ENCODE assay signal across 8 cellular contexts in genomic region chr5:10600629-10601245, GRCh38. TPM values are rescaled to one million over a fixed set of nuclear protein-coding genes. Genes with fewer than 3 reads are reported as not detected.
A peak's percentile ranks its signal among the peaks of the same experiment; 100 is the strongest.
DNase-seq lines count a peak whose midpoint lies in the region; ATAC-seq and TF ChIP-seq lines count a peak whose summit lies in the region.

No MANE protein-coding gene starts in this region.

- RAD21 ChIA-PET in HCT116 (lab: Charles Lee; ENCODE audit: low non-redundant PET in 1 of 2, low total read pairs in 2 of 2, uncharacterized antibody in 2 of 2, unreplicated experiment in 2 of 2) = no interaction called here

- DNase-seq in HCT116 (ENCODE audit: low read depth, low spot score) = no peak
- DNase-seq in NCI-H2171 (lab: John Stamatoyannopoulos, UW) = peak; percentile 43
- no peak for DNase-seq in mesenteric fat pad (ENCODE audit: low spot score)
- no peak for DNase-seq in HPDE6-E6E7 (ENCODE audit: extremely low spot score)
- DNase-seq in NCI-H226 = no peak
- no peak for DNase-seq in omental fat pad (ENCODE audit: low spot score)

- TF ChIP-seq CTCF in HCT116 (IDR thresholded peaks at IDR 0.05 in 2 of 3, conservative IDR thresholded peaks at IDR 0.05 in 1 of 3; ENCODE audit: borderline replicate concordance in 1 of 3, insufficient read depth in 1 of 3, low read depth in 2 of 3, low read length in 2 of 3) (no peak), omental fat pad (IDR thresholded peaks at IDR 0.05) (no peak)

- CTCF ChIA-PET in HCT116 (lab: Charles Lee) = no interaction called here

- H2AFZ ChIP-seq in HCT116 (ENCODE audit: low read depth, low read length, poor library complexity, severe bottlenecking) = no peak overlapping the region

- intact Hi-C loops in HCT116 (cut with micrococcal nuclease) = no loop called here

- ATAC-seq in GM18520 (IDR thresholded peaks at IDR 0.05; ENCODE audit: unreplicated experiment) (peak; percentile 76), HCT116 (no peak), esophagus mucosa (peak; percentile 42), omental fat pad (ENCODE audit: low FRiP score) (no peak)

- no peaks in the 10 kb centered on the region for H3K27me3 ChIP-seq in HCT116 (ENCODE audit: insufficient read depth, low read length)

- H3K4me1 ChIP-seq in HCT116 (ENCODE audit: control insufficient read depth in 1 of 2, insufficient read depth in 2 of 2, low read length in 2 of 2) = peaks cover 32 to 54% of the 10 kb centered on the region in 2 experiments

- TF ChIP-seq RAD21 in HCT116 (IDR thresholded peaks at IDR 0.05; ENCODE audit: low read depth) = no peak

- peaks cover 60% of the 10 kb centered on the region; the same call in 1 of the 2 replicates for H3K79me2 ChIP-seq in HCT116 (ENCODE audit: insufficient read depth, low read length)

- H3K9ac ChIP-seq in HCT116 (ENCODE audit: low read length) = peak overlapping the region; percentile 9; the same call in 1 of the 2 replicates

- BruUV-seq in HCT116 (replicated peaks; lab: Mats Ljungman, UMichigan) = no TSS peak

- no peaks in the 10 kb centered on the region for H4K20me1 ChIP-seq in HCT116 (ENCODE audit: insufficient read depth)

- H3K9me2 ChIP-seq in HCT116 (ENCODE audit: insufficient read depth) = no peaks in the 10 kb centered on the region

- no peak for TF ChIP-seq POLR2A in HCT116 (IDR thresholded peaks at IDR 0.05; ENCODE audit: borderline replicate concordance, extremely low read depth, insufficient read depth, insufficient read length)

- H3K27ac ChIP-seq in HCT116 (ENCODE audit: low read depth, low read length) = 0 out of 2 replicates have a peak overlapping the region, but pooled peaks have one; percentile 11

- H3K4me2 ChIP-seq in HCT116 (ENCODE audit: low read length) = peak overlapping the region; percentile 58

- POLR2A ChIA-PET in HCT116 (lab: Charles Lee) = no interaction called here

- peak overlapping the region in 1 of 2 experiments; percentile 20; a peak in 1 of 4 replicates for H3K4me3 ChIP-seq in HCT116 (replicated peaks in 1 of 2; ENCODE audit: low read depth in 1 of 2, low read length in 2 of 2)

- no peaks in the 10 kb centered on the region for H3K9me3 ChIP-seq in HCT116 (ENCODE audit: control insufficient read depth in 1 of 2, insufficient read depth in 1 of 2, low read depth in 1 of 2, low read length in 2 of 2)

- H3K36me3 ChIP-seq in HCT116 (ENCODE audit: control insufficient read depth in 1 of 2, insufficient read depth in 2 of 2, low read length in 2 of 2) = no peaks in the 10 kb centered on the region

TF ChIP-seq in HCT116, 20 proteins besides CTCF, POLR2A, EP300 and RAD21:
- TF ChIP-seq YY1 (IDR thresholded peaks at IDR 0.05; ENCODE audit: extremely low read depth, insufficient replicate concordance, low read depth, low read length) (no peak), POLR2AphosphoS5 (IDR thresholded peaks at IDR 0.05; ENCODE audit: low read depth, low read length) (no peak), FOSL1 (IDR thresholded peaks at IDR 0.05; ENCODE audit: low read depth) (peak; percentile 24; the same call in 1 of the 2 replicates), EZH2phosphoT487 (IDR thresholded peaks at IDR 0.05; ENCODE audit: borderline replicate concordance) (no peak), ZBTB33 (IDR thresholded peaks at IDR 0.05; ENCODE audit: extremely low read depth, insufficient replicate concordance, low read length) (no peak), SP1 (IDR thresholded peaks at IDR 0.05; ENCODE audit: low read depth) (no peak), MAX (IDR thresholded peaks at IDR 0.05) (no peak), CBX3 (IDR thresholded peaks at IDR 0.05; ENCODE audit: low read depth) (peak; percentile 37; the same call in 1 of the 2 replicates)

RNA-seq across cellular contexts. Expression of gene ANKRD33B, which starts 36.9 kb away (rescaled TPM):
- 10.9 TPM for total RNA-seq in HCT116 (2021; ENCODE audit: unreplicated experiment)
- polyA plus RNA-seq in HCT116 (2012) = 3.8 and 4.5 TPM in 2 replicates
- total RNA-seq in esophagus mucosa = 0.68 TPM
- total RNA-seq in mesenteric fat pad = 5.7 TPM
- total RNA-seq in omental fat pad = 10 to 100 TPM in 1 of 4 donors, 1 to 10 TPM in 3; 6.2 to 25.5 (median 8.1) TPM

Comparison
In these comparisons a context has a peak if more than half of its experiments do, and no peak if none do; other contexts are left out.
1. ATAC-seq: peak in GM18520 (single experiment) and esophagus mucosa (single experiment); none in HCT116 (single experiment) and omental fat pad (single experiment).